ENCODE assay signal across 8 cellular contexts in genomic region chr2:27303093-27304025, GRCh38. TPM values are rescaled to one million over a fixed set of nuclear protein-coding genes. Genes with fewer than 3 reads are reported as not detected.
DNase-seq lines count a peak whose midpoint lies in the region; ATAC-seq, FAIRE-seq and TF ChIP-seq lines count a peak whose summit lies in the region.

No MANE protein-coding gene starts in this region.

- H3K23ac ChIP-seq in H1 (ENCODE audit: insufficient read length), result no peak overlapping the region

- intact Hi-C loops in activated B cell treated with CpG ODN at 0.5 μM for 24 hours (cut with micrococcal nuclease), result loop anchor here (1.0 to 2.0 kb wide), 4 partner anchors 19 to 457 kb away; partner anchors contain the start of gene MPV17

- H3K27ac Mint-ChIP-seq in CD8-positive, alpha-beta memory T cell, result peak overlapping the region in 5 of 8 donors; percentile 44 to 71 (median 66)
- H3K27ac Mint-ChIP-seq in activated B cell treated with CpG ODN at 0.5 μM for 24 hours, result no peak overlapping the region

- H3K9ac ChIP-seq in H1 (replicated peaks in 1 of 4; ENCODE audit: extremely low read depth in 1 of 4, low read depth in 3 of 4, low read length in 3 of 4), result no peak overlapping the region

- no peak overlapping the region; the same call in 1 of the 2 replicates for H2AFZ ChIP-seq in H1 (ENCODE audit: low read length)

- TF ChIP-seq EP300 in H1 (IDR thresholded peaks at IDR 0.05; ENCODE audit: borderline replicate concordance in 1 of 2, low read depth in 2 of 2, low read length in 2 of 2), result no peak
- TF ChIP-seq EP300 in upper lobe of left lung (IDR thresholded peaks at IDR 0.05), result no peak

- POLR2A ChIA-PET in CD8-positive, alpha-beta memory T cell (lab: Charles Lee), result interaction anchor here (0.6 kb wide), 2 partner anchors 25 to 84 kb away, joined by 3 read pairs; no protein-coding TSS in a partner anchor
- POLR2A ChIA-PET in HEK293 (lab: Yijun Ruan, JAX), result interaction anchor here (1.0 to 1.5 kb wide), 6 partner anchors 8 to 270 kb away, joined by 3 to 10 read pairs (median 4); partner anchors contain the start of genes CAD, GTF3C2 and MPV17
- POLR2A ChIA-PET in activated B cell treated with CpG ODN at 0.5 μM for 24 hours (lab: Charles Lee), result interaction anchor here (0.6 to 1.1 kb wide), 4 partner anchors 19 to 1571 kb away, joined by 3 to 6 read pairs (median 5); partner anchors contain the start of gene MPV17
- POLR2A ChIA-PET in H1 (lab: Charles Lee; ENCODE audit: partially characterized antibody), result interaction anchor here (0.6 to 4.3 kb wide), 16 partner anchors 9 to 333 kb away, joined by 3 to 38 read pairs (median 4); partner anchors contain the start of genes MAPRE3 and MPV17

- peaks cover 4 to 5% of the 10 kb centered on the region in 2 experiments for H4K20me1 ChIP-seq in H1 (replicated peaks in 1 of 2; ENCODE audit: control insufficient read depth in 1 of 2, insufficient read depth in 2 of 2, low read length in 2 of 2)

- no peaks in the 10 kb centered on the region for H3K9me3 Mint-ChIP-seq in CD8-positive, alpha-beta memory T cell
- no peaks in the 10 kb centered on the region for H3K9me3 Mint-ChIP-seq in activated B cell treated with CpG ODN at 0.5 μM for 24 hours

- peaks cover 8% of the 10 kb centered on the region; the same call in 1 of the 2 replicates for H3K23me2 ChIP-seq in H1 (ENCODE audit: low read depth, low read length)

- no peaks in the 10 kb centered on the region for H3K9me3 ChIP-seq in CD8-positive, alpha-beta memory T cell (ENCODE audit: low read length)
- H3K9me3 ChIP-seq in HEK293 (ENCODE audit: control insufficient read depth, insufficient read depth, low read depth, low read length), result no peaks in the 10 kb centered on the region
- H3K9me3 ChIP-seq in H1 (ENCODE audit: insufficient read depth in 2 of 2, low read depth in 1 of 2, low read length in 1 of 2), result no peaks in the 10 kb centered on the region; a peak in 1 of 4 replicates
- no peaks in the 10 kb centered on the region for H3K9me3 ChIP-seq in upper lobe of left lung

- no peaks in the 10 kb centered on the region for H3K36me3 ChIP-seq in CD8-positive, alpha-beta memory T cell (ENCODE audit: insufficient read depth, low read length)
- peaks cover 0 to 3% of the 10 kb centered on the region in 2 experiments; a peak in 1 of 3 replicates for H3K36me3 ChIP-seq in HEK293 (ENCODE audit: control insufficient read depth in 2 of 2, insufficient read depth in 1 of 2, low read length in 2 of 2)
- H3K36me3 ChIP-seq in H1 (ENCODE audit: control insufficient read depth in 2 of 4, insufficient read depth in 4 of 4, low read length in 3 of 4), result no peaks in the 10 kb centered on the region
- H3K36me3 ChIP-seq in upper lobe of left lung, result no peaks in the 10 kb centered on the region

- peak overlapping the region; percentile 56 for H3K4me3 ChIP-seq in CD8-positive, alpha-beta memory T cell (ENCODE audit: low read length)
- H3K4me3 ChIP-seq in HEK293 (ENCODE audit: low read depth, low read length), result no peak overlapping the region
- H3K4me3 ChIP-seq in H1 (ENCODE audit: extremely low read depth in 1 of 4, insufficient read depth in 2 of 4, low read depth in 3 of 4, low read length in 4 of 4), result peak overlapping the region in 1 of 4 experiments; percentile 14; a peak in 1 of 8 replicates
- H3K4me3 ChIP-seq in upper lobe of left lung, result peak overlapping the region in 3 of 4 donors; percentile 31 to 46 (median 44)

- peaks cover 0 to 15% (median 4%) of the 10 kb centered on the region in 3 donors for H3K4me1 Mint-ChIP-seq in CD8-positive, alpha-beta memory T cell
- peaks cover 11% of the 10 kb centered on the region for H3K4me1 Mint-ChIP-seq in activated B cell treated with CpG ODN at 0.5 μM for 24 hours

- TF ChIP-seq RAD21 in H1 (IDR thresholded peaks at IDR 0.05 in 1 of 2, conservative IDR thresholded peaks at IDR 0.05 in 1 of 2; ENCODE audit: low read depth in 2 of 2, low read length in 2 of 2), result peak; percentile 63 to 70

- H3K56ac ChIP-seq in H1 (replicated peaks; ENCODE audit: insufficient read length, low read depth, low read length), result no peak overlapping the region

- peaks cover 0 to under 1% (median 0%) of the 10 kb centered on the region in 3 donors for H3K36me3 Mint-ChIP-seq in CD8-positive, alpha-beta memory T cell
- H3K36me3 Mint-ChIP-seq in activated B cell treated with CpG ODN at 0.5 μM for 24 hours (ENCODE audit: low read depth), result peaks cover under 1% of the 10 kb centered on the region

- no peak for FAIRE-seq in H1 (lab: Jason Lieb, UNC)

- CTCF ChIA-PET in CD8-positive, alpha-beta memory T cell (lab: Charles Lee), result interaction anchor here (0.6 to 4.6 kb wide), 32 partner anchors 8 to 380 kb away, joined by 3 to 32 read pairs (median 4); partner anchors contain the start of genes DNAJC5G, EIF2B4, MPV17 and SLC30A3
- CTCF ChIA-PET in HEK293 (lab: Yijun Ruan, JAX), result interaction anchor here (0.6 to 17.4 kb wide), 47 partner anchors 9 to 1633 kb away, joined by 3 to 211 read pairs (median 4); partner anchors contain the start of genes AGBL5, MPV17, SLC30A3 and TRIM54
- CTCF ChIA-PET in activated B cell treated with CpG ODN at 0.5 μM for 24 hours (lab: Charles Lee), result interaction anchor here (0.6 to 3.0 kb wide), 23 partner anchors 10 to 947 kb away, joined by 3 to 28 read pairs (median 5); partner anchors contain the start of genes MPV17 and TRIM54
- CTCF ChIA-PET in H1 (lab: Charles Lee; ENCODE audit: partially characterized antibody), result interaction anchor here (0.6 to 12.3 kb wide), 42 partner anchors 9 to 1578 kb away, joined by 3 to 413 read pairs (median 4); partner anchors contain the start of genes DNAJC5G, GTF3C2, MPV17 and SLC30A3

- peak; percentile 75 for ATAC-seq in activated B cell treated with CpG ODN at 0.5 μM for 24 hours (ENCODE audit: low read depth)
- peak; percentile 79 to 88 for ATAC-seq in upper lobe of left lung (ENCODE audit: low FRiP score in 2 of 2)

- H2BK5ac ChIP-seq in H1 (ENCODE audit: low read depth, low read length), result no peak overlapping the region

- H2AK5ac ChIP-seq in H1 (ENCODE audit: low read depth, low read length), result no peak overlapping the region

- no peaks in the 10 kb centered on the region for H3K4me1 ChIP-seq in CD8-positive, alpha-beta memory T cell (ENCODE audit: insufficient read depth, low read length)
- H3K4me1 ChIP-seq in HEK293 (ENCODE audit: control insufficient read depth, insufficient read depth, low read length) (no peaks in the 10 kb centered on the region), H1 (replicated peaks in 1 of 4; ENCODE audit: control insufficient read depth in 3 of 4, insufficient read depth in 4 of 4, low read length in 3 of 4) (peaks cover 0 to 26% (median 13%) of the 10 kb centered on the region in 4 experiments; a peak in 5 of 7 replicates), upper lobe of left lung (peaks cover 20 to 31% (median 23%) of the 10 kb centered on the region in 4 donors)

- no peak for TF ChIP-seq POLR2A in H1 (IDR thresholded peaks at IDR 0.05; ENCODE audit: control extremely low read depth in 1 of 2, low read depth in 2 of 2, low read length in 2 of 2)
- no peak for TF ChIP-seq POLR2A in upper lobe of left lung (IDR thresholded peaks at IDR 0.05)

- H2BK20ac ChIP-seq in H1 (ENCODE audit: low read length), result no peak overlapping the region

- peak overlapping the region; percentile 56 to 88 (median 69) for H3K4me3 Mint-ChIP-seq in CD8-positive, alpha-beta memory T cell
- peak overlapping the region; percentile 72 for H3K4me3 Mint-ChIP-seq in activated B cell treated with CpG ODN at 0.5 μM for 24 hours

- H2BK15ac ChIP-seq in H1 (ENCODE audit: low read length), result no peak overlapping the region

- TF ChIP-seq CTCF in HEK293 (tag by site-specific recombination; IDR thresholded peaks at IDR 0.05) (peak; percentile 69; the same call in 1 of the 2 replicates), activated B cell treated with CpG ODN at 0.5 μM for 24 hours (IDR thresholded peaks at IDR 0.05) (peak; percentile 61), H1 (IDR thresholded peaks at IDR 0.05; ENCODE audit: control extremely low read depth in 1 of 3, insufficient read depth in 1 of 3, low read depth in 1 of 3, low read length in 3 of 3) (peak in 2 of 3 experiments; percentile 74 to 81; a peak in 3 of 4 replicates), upper lobe of left lung (IDR thresholded peaks at IDR 0.05) (peak; percentile 45 to 84 (median 79))

- no peak overlapping the region for H3K27ac ChIP-seq in CD8-positive, alpha-beta memory T cell (ENCODE audit: low read depth, low read length)
- no peak overlapping the region for H3K27ac ChIP-seq in HEK293 (ENCODE audit: extremely low read depth, low read depth, low read length)
- no peak overlapping the region for H3K27ac ChIP-seq in H1 (ENCODE audit: low read depth, low read length)
- H3K27ac ChIP-seq in upper lobe of left lung, result peak overlapping the region in 2 of 4 donors; percentile 1 to 58

- no peak overlapping the region for H4K8ac ChIP-seq in H1 (ENCODE audit: extremely low read depth, insufficient read depth, low read length)

- H3K4ac ChIP-seq in H1 (replicated peaks; ENCODE audit: insufficient read length, low read depth, low read length), result no peak overlapping the region

- no peaks in the 10 kb centered on the region for H3K79me1 ChIP-seq in H1 (ENCODE audit: low read depth, low read length)

- no peak overlapping the region for H3K14ac ChIP-seq in H1 (ENCODE audit: insufficient read length)

- H3K18ac ChIP-seq in H1 (ENCODE audit: extremely low read depth, low read length), result peak overlapping the region; percentile 5; the same call in 1 of the 2 replicates

- H3K4me2 ChIP-seq in H1 (ENCODE audit: insufficient read depth in 1 of 2, low read depth in 2 of 2, low read length in 2 of 2), result peak overlapping the region in 1 of 2 experiments; percentile 44; a peak in 1 of 4 replicates

- peaks cover 7% of the 10 kb centered on the region for H3K27me3 ChIP-seq in CD8-positive, alpha-beta memory T cell (ENCODE audit: insufficient read depth, low read length, poor library complexity, severe bottlenecking)
- H3K27me3 ChIP-seq in H1 (replicated peaks in 1 of 4; ENCODE audit: control insufficient read depth in 3 of 4, extremely low read depth in 1 of 4, insufficient read depth in 3 of 4, low read length in 3 of 4), result peaks cover 29 to 34% (median 32%) of the 10 kb centered on the region in 4 experiments
- peaks cover 0 to 25% (median 15%) of the 10 kb centered on the region in 4 donors for H3K27me3 ChIP-seq in upper lobe of left lung

- H3K27me3 Mint-ChIP-seq in CD8-positive, alpha-beta memory T cell, result peaks cover 17 to 25% of the 10 kb centered on the region in 2 donors
- peaks cover 23% of the 10 kb centered on the region for H3K27me3 Mint-ChIP-seq in activated B cell treated with CpG ODN at 0.5 μM for 24 hours

- no peak overlapping the region for H2BK120ac ChIP-seq in H1 (replicated peaks; ENCODE audit: low read depth, low read length)

- no peak overlapping the region for H2BK12ac ChIP-seq in H1 (ENCODE audit: low read depth, low read length)

- no peak overlapping the region for H4K5ac ChIP-seq in H1 (ENCODE audit: insufficient read length, low read depth, low read length)

- no peak overlapping the region for H4K91ac ChIP-seq in H1 (replicated peaks; ENCODE audit: insufficient read length, low read length)

- 45% methylated on average over 25 of the region's 25 CpGs; no CpG with 5 or more reads in 1 of the 2 experiments for WGBS in H1 (ENCODE audit: extremely low coverage in 1 of 2, insufficient coverage in 1 of 2, insufficient read length in 1 of 2, insufficient replicate concordance in 2 of 2, low coverage in 1 of 2, low lambda C conversion rate in 2 of 2, missing lambda C conversion rate in 1 of 2), 2 experiments
- 24 to 25% methylated on average over 20 of the region's 25 CpGs for WGBS in upper lobe of left lung, 2 donors

- H3K79me2 ChIP-seq in H1 (ENCODE audit: control insufficient read depth in 1 of 2, insufficient read depth in 2 of 2, low read length in 2 of 2), result no peaks in the 10 kb centered on the region

- peak in 3 of 5 donors; percentile 16 to 55 (median 43) for DNase-seq in CD8-positive, alpha-beta memory T cell
- DNase-seq in NCI-H510A (lab: John Stamatoyannopoulos, UW), result peak; percentile 46
- DNase-seq in activated B cell treated with CpG ODN at 0.5 μM for 24 hours, result no peak
- DNase-seq in H1 (ENCODE audit: low read depth in 1 of 2, low spot score in 2 of 2), result peak in 1 of 2 experiments; percentile 64
- peak; percentile 47 for DNase-seq in middle frontal gyrus (ENCODE audit: extremely low spot score, low spot score)
- DNase-seq in upper lobe of left lung, result peak in 1 of 2 donors; percentile 77
- DNase-seq in GM19238 (ENCODE audit: insufficient read length, low spot score), result no peak

RNA-seq across cellular contexts. Expression of gene UCN, which starts 4.9 kb away (rescaled TPM):
- 1 to 10 TPM; 1.7 to 2.6 TPM for total RNA-seq in CD8-positive, alpha-beta memory T cell
- 0.71 TPM for polyA plus RNA-seq in CD8-positive, alpha-beta memory T cell
- total RNA-seq in activated B cell treated with CpG ODN at 0.5 μM for 24 hours (1.0 and 1.2 TPM in 2 replicates), upper lobe of left lung (10 to 100 TPM in 2 of 6 donors, 1 to 10 TPM in 4; 2.6 to 81.7 (median 4.6) TPM)
- total RNA-seq in H1 (2021; fragmentation: NEBNext Ultra II Directional; extraction: Animal tissue kit (Norgen Biotek cat#: 25700)), result not detected in 2 replicates
- polyA plus RNA-seq in H1 (2011; rRNA removed), result 0.35 and 0.93 TPM in 2 replicates
- polyA plus RNA-seq in H1 (2011; cell fraction: cytosol; rRNA removed), result 0.58 TPM
- polyA plus RNA-seq in H1 (2011; cell fraction: nucleus; rRNA removed), result 1.6 TPM
- polyA plus RNA-seq in H1 (2012, experiment 1 of 2), result 0.38 to 0.58 TPM (median 0.43 TPM) in 3 of 4 replicates, not detected in the other
- not detected for polyA plus RNA-seq in H1 (2012, experiment 2 of 2)
- polyA plus RNA-seq in H1 (2013, experiment 1 of 2), result 0.28 TPM
- 0.15 TPM for polyA plus RNA-seq in H1 (2013, experiment 2 of 2)
- not detected in 2 replicates for polyA minus RNA-seq in H1 (2011; rRNA and poly(A)+ RNA removed)
- not detected for polyA minus RNA-seq in H1 (2011; cell fraction: cytosol; rRNA and poly(A)+ RNA removed)
- not detected for polyA minus RNA-seq in H1 (2011; cell fraction: nucleus; rRNA and poly(A)+ RNA removed)

RNA-seq across cellular contexts. Expression of gene MPV17, which starts 19.5 kb away (rescaled TPM):
- 10 to 100 TPM; 85.9 to 86.4 TPM for total RNA-seq in CD8-positive, alpha-beta memory T cell
- 118 TPM for polyA plus RNA-seq in CD8-positive, alpha-beta memory T cell
- 78.1 and 98.3 TPM in 2 replicates for total RNA-seq in activated B cell treated with CpG ODN at 0.5 μM for 24 hours
- total RNA-seq in H1 (2021; fragmentation: NEBNext Ultra II Directional; extraction: Animal tissue kit (Norgen Biotek cat#: 25700)), result 45.2 and 46.1 TPM in 2 replicates
- 148 and 181 TPM in 2 replicates for polyA plus RNA-seq in H1 (2011; rRNA removed)
- 116 TPM for polyA plus RNA-seq in H1 (2011; cell fraction: cytosol; rRNA removed)
- polyA plus RNA-seq in H1 (2011; cell fraction: nucleus; rRNA removed), result 98.4 TPM
- polyA plus RNA-seq in H1 (2012, experiment 1 of 2), result 73.4 to 78.7 TPM (median 77.0 TPM) in 4 replicates
- 91.9 TPM for polyA plus RNA-seq in H1 (2012, experiment 2 of 2)
- 93.7 TPM for polyA plus RNA-seq in H1 (2013, experiment 1 of 2)
- polyA plus RNA-seq in H1 (2013, experiment 2 of 2), result 97.7 TPM
- polyA minus RNA-seq in H1 (2011; rRNA and poly(A)+ RNA removed), result 104 and 115 TPM in 2 replicates
- polyA minus RNA-seq in H1 (2011; cell fraction: cytosol; rRNA and poly(A)+ RNA removed), result 27.7 TPM
- polyA minus RNA-seq in H1 (2011; cell fraction: nucleus; rRNA and poly(A)+ RNA removed), result 39.2 TPM
- 10 to 100 TPM; 51.2 to 99.3 (median 75.9) TPM for total RNA-seq in upper lobe of left lung

RNA-seq across cellular contexts. Expression of gene TRIM54, which starts 21.1 kb away (rescaled TPM):
- under 1 TPM; 0.22 TPM for total RNA-seq in CD8-positive, alpha-beta memory T cell
- polyA plus RNA-seq in CD8-positive, alpha-beta memory T cell, result not detected
- total RNA-seq in activated B cell treated with CpG ODN at 0.5 μM for 24 hours (not detected in 2 replicates), upper lobe of left lung (under 1 TPM in 1 of 6 donors, not detected in 5; 0.49 TPM)
- total RNA-seq in H1 (2021; fragmentation: NEBNext Ultra II Directional; extraction: Animal tissue kit (Norgen Biotek cat#: 25700)), result 3.9 and 4.2 TPM in 2 replicates
- polyA plus RNA-seq in H1 (2011; rRNA removed), result 5.8 and 6.1 TPM in 2 replicates
- polyA plus RNA-seq in H1 (2011; cell fraction: cytosol; rRNA removed), result 7.8 TPM
- 12.0 TPM for polyA plus RNA-seq in H1 (2011; cell fraction: nucleus; rRNA removed)
- 4.3 to 7.4 TPM (median 6.5 TPM) in 4 replicates for polyA plus RNA-seq in H1 (2012, experiment 1 of 2)
- polyA plus RNA-seq in H1 (2012, experiment 2 of 2), result 3.4 TPM
- 2.9 TPM for polyA plus RNA-seq in H1 (2013, experiment 1 of 2)
- 2.2 TPM for polyA plus RNA-seq in H1 (2013, experiment 2 of 2)
- polyA minus RNA-seq in H1 (2011; rRNA and poly(A)+ RNA removed), result 4.3 and 5.3 TPM in 2 replicates
- 1.8 TPM for polyA minus RNA-seq in H1 (2011; cell fraction: cytosol; rRNA and poly(A)+ RNA removed)
- 2.7 TPM for polyA minus RNA-seq in H1 (2011; cell fraction: nucleus; rRNA and poly(A)+ RNA removed)

RNA-seq across cellular contexts. Expression of gene DNAJC5G, which starts 28.1 kb away (rescaled TPM):
- not detected for total RNA-seq in CD8-positive, alpha-beta memory T cell
- polyA plus RNA-seq in CD8-positive, alpha-beta memory T cell, result not detected
- not detected in 2 replicates for total RNA-seq in activated B cell treated with CpG ODN at 0.5 μM for 24 hours
- total RNA-seq in H1 (2021; fragmentation: NEBNext Ultra II Directional; extraction: Animal tissue kit (Norgen Biotek cat#: 25700)), result 1.4 TPM in 2 replicates
- polyA plus RNA-seq in H1 (2011; rRNA removed), result 0.75 and 0.83 TPM in 2 replicates
- polyA plus RNA-seq in H1 (2011; cell fraction: cytosol; rRNA removed), result 1.0 TPM
- 2.6 TPM for polyA plus RNA-seq in H1 (2011; cell fraction: nucleus; rRNA removed)
- 0.86 to 1.3 TPM (median 1.1 TPM) in 4 replicates for polyA plus RNA-seq in H1 (2012, experiment 1 of 2)
- 0.18 TPM for polyA plus RNA-seq in H1 (2012, experiment 2 of 2)
- polyA plus RNA-seq in H1 (2013, experiment 1 of 2), result 0.51 TPM
- 0.63 TPM for polyA plus RNA-seq in H1 (2013, experiment 2 of 2)
- 0.60 and 1.7 TPM in 2 replicates for polyA minus RNA-seq in H1 (2011; rRNA and poly(A)+ RNA removed)
- 1.2 TPM for polyA minus RNA-seq in H1 (2011; cell fraction: cytosol; rRNA and poly(A)+ RNA removed)
- polyA minus RNA-seq in H1 (2011; cell fraction: nucleus; rRNA and poly(A)+ RNA removed), result 1.00 TPM
- total RNA-seq in upper lobe of left lung, result not detected

RNA-seq across cellular contexts. Expression of gene SLC30A3, which starts 40.5 kb away (rescaled TPM):
- total RNA-seq in CD8-positive, alpha-beta memory T cell, result under 1 TPM; 0.33 to 0.55 TPM
- not detected for polyA plus RNA-seq in CD8-positive, alpha-beta memory T cell
- total RNA-seq in activated B cell treated with CpG ODN at 0.5 μM for 24 hours (0.12 and 0.27 TPM in 2 replicates), upper lobe of left lung (1 to 10 TPM in 4 of 6 donors, under 1 TPM in 2; 0.20 to 2.3 (median 1.2) TPM)
- 15.2 and 16.1 TPM in 2 replicates for total RNA-seq in H1 (2021; fragmentation: NEBNext Ultra II Directional; extraction: Animal tissue kit (Norgen Biotek cat#: 25700))
- polyA plus RNA-seq in H1 (2011; rRNA removed), result 30.7 and 48.7 TPM in 2 replicates
- 26.6 TPM for polyA plus RNA-seq in H1 (2011; cell fraction: cytosol; rRNA removed)
- 50.1 TPM for polyA plus RNA-seq in H1 (2011; cell fraction: nucleus; rRNA removed)
- 9.2 to 18.3 TPM (median 16.3 TPM) in 4 replicates for polyA plus RNA-seq in H1 (2012, experiment 1 of 2)
- 11.6 TPM for polyA plus RNA-seq in H1 (2012, experiment 2 of 2)
- 11.0 TPM for polyA plus RNA-seq in H1 (2013, experiment 1 of 2)
- 13.3 TPM for polyA plus RNA-seq in H1 (2013, experiment 2 of 2)
- polyA minus RNA-seq in H1 (2011; rRNA and poly(A)+ RNA removed), result 8.9 and 11.3 TPM in 2 replicates
- polyA minus RNA-seq in H1 (2011; cell fraction: cytosol; rRNA and poly(A)+ RNA removed), result 13.8 TPM
- polyA minus RNA-seq in H1 (2011; cell fraction: nucleus; rRNA and poly(A)+ RNA removed), result 11.0 TPM

Comparison
In these comparisons a context has a peak if more than half of its experiments do, and no peak if none do; other contexts are left out.
1. DNase-seq: peak in CD8-positive, alpha-beta memory T cell (3 of 5), NCI-H510A (single experiment) and middle frontal gyrus (single experiment); none in activated B cell treated with CpG ODN at 0.5 μM for 24 hours (single experiment) and GM19238 (single experiment).
2. Peak in every context shown above with its lines, with median percentiles within 50 percentile points of each other: CTCF ChIP-seq.